In genomic region chr17:28712705-28713415, GRCh38 we compare ENCODE assay signal across 9 cellular contexts. TPM values are rescaled to one million over a fixed set of nuclear protein-coding genes. Genes with fewer than 3 reads are reported as not detected.
DNase-seq lines count a peak whose midpoint lies in the region; ATAC-seq and TF ChIP-seq lines count a peak whose summit lies in the region.
"Had no signal": no experiment of that assay in that cellular context is flagged by ENCODE, and none has a peak within 500 bp of the region (broad histone marks: within the 10 kb centered on the region; RNA-seq: fewer than 3 reads in every experiment).

No MANE protein-coding gene starts in this region.

- H2BK5ac ChIP-seq in H9 (ENCODE audit: insufficient read length, low read length), result no peak overlapping the region

- intact Hi-C loops in activated CD8-positive, alpha-beta T cell treated with anti-CD3 and anti-CD28 coated beads for 36 hours (cut with micrococcal nuclease), result no loop called here

- H4K8ac ChIP-seq in H9 (replicated peaks; ENCODE audit: insufficient read length, low read depth, low read length), result no peak overlapping the region

- H3K23me2 ChIP-seq in H9 (ENCODE audit: insufficient read length, low read depth, low read length, poor library complexity, severe bottlenecking), result peaks cover 21% of the 10 kb centered on the region

- no peaks in the 10 kb centered on the region for H3K27me3 ChIP-seq in H9 (ENCODE audit: insufficient read depth, low read length)
- H3K27me3 ChIP-seq: tibial artery had no signal

- peak overlapping the region; percentile 89 to 96 for H3K4me3 Mint-ChIP-seq in H9
- peak overlapping the region; percentile 89 for H3K4me3 Mint-ChIP-seq in activated CD8-positive, alpha-beta T cell treated with anti-CD3 and anti-CD28 coated beads for 36 hours
- H3K4me3 Mint-ChIP-seq in naive B cell, result peak overlapping the region; percentile 77 to 95 (median 93)

- CTCF ChIA-PET in activated CD8-positive, alpha-beta T cell treated with anti-CD3 and anti-CD28 coated beads for 36 hours (lab: Charles Lee), result interaction anchor here (0.7 to 3.4 kb wide), 2 partner anchors 9 to 14 kb away, joined by 3 to 20 read pairs; partner anchors contain the start of genes NEK8 and TLCD1

- no peak overlapping the region for H3K9ac ChIP-seq in H9 (ENCODE audit: extremely low read depth, insufficient read length, low read length)

- WGBS in H9 (ENCODE audit: extremely low coverage, insufficient read length, low lambda C conversion rate), result no CpG with 5 or more reads among the region's 7 CpGs

- no peak overlapping the region for H3K23ac ChIP-seq in H9 (ENCODE audit: insufficient read length, low read depth, low read length)

- POLR2A ChIA-PET in activated CD8-positive, alpha-beta T cell treated with anti-CD3 and anti-CD28 coated beads for 36 hours (lab: Charles Lee), result interaction anchor here (1.5 to 7.7 kb wide), 5 partner anchors 8 to 67 kb away, joined by 7 to 65 read pairs (median 11); partner anchors contain the start of genes BLTP2, NEK8, RPL23A and SDF2

- H3K14ac ChIP-seq in H9 (ENCODE audit: insufficient read depth, low read length), result no peak overlapping the region

- peak overlapping the region; percentile 44 for H3K4me2 ChIP-seq in H9 (ENCODE audit: insufficient read depth, insufficient read length, low read length)

- no peak overlapping the region for H2BK15ac ChIP-seq in H9 (ENCODE audit: low read depth, low read length)

- H2BK120ac ChIP-seq in H9 (ENCODE audit: low read depth, low read length, poor library complexity, severe bottlenecking), result no peak overlapping the region

- peaks cover 23 to 43% (median 29%) of the 10 kb centered on the region in 3 experiments; a peak in 6 of 7 replicates for H3K36me3 Mint-ChIP-seq in H9 (ENCODE audit: insufficient read depth in 1 of 3, low read depth in 3 of 3)
- H3K36me3 Mint-ChIP-seq in activated CD8-positive, alpha-beta T cell treated with anti-CD3 and anti-CD28 coated beads for 36 hours (ENCODE audit: low read depth), result peaks cover 2% of the 10 kb centered on the region
- H3K36me3 Mint-ChIP-seq in naive B cell, result no peaks in the 10 kb centered on the region

- no peak overlapping the region for H3T11ph ChIP-seq in H9 (ENCODE audit: low read length)

- H3K79me2 ChIP-seq in H9 (ENCODE audit: insufficient read depth, low read length), result peaks cover 10% of the 10 kb centered on the region; the same call in 1 of the 2 replicates

- H4K20me1 ChIP-seq in H9 (ENCODE audit: control insufficient read depth, insufficient read depth, insufficient read length), result no peaks in the 10 kb centered on the region

- DNase-seq in H9 (no peak), naive B cell (no peak), T-helper 9 cell (no peak), midbrain (lab: John Stamatoyannopoulos, UW) (no peak), SHP77 (lab: John Stamatoyannopoulos, UW) (no peak)
- DNase-seq in activated CD8-positive, alpha-beta T cell treated with anti-CD3 and anti-CD28 coated beads for 36 hours, result no peak
- DNase-seq: NCI-H69 had no signal

- peaks cover 4% of the 10 kb centered on the region for H3K79me1 ChIP-seq in H9 (ENCODE audit: insufficient read depth, low read depth, low read length, poor library complexity, severe bottlenecking)

- H2BK20ac ChIP-seq in H9 (ENCODE audit: low read depth, low read length, poor library complexity, severe bottlenecking), result no peak overlapping the region

- H4K5ac ChIP-seq in H9 (ENCODE audit: insufficient read length, low read depth, low read length), result no peak overlapping the region

- no peak overlapping the region for H2AFZ ChIP-seq in H9 (ENCODE audit: low read length)

- H4K91ac ChIP-seq in H9 (ENCODE audit: insufficient read length, low read depth, low read length), result no peak overlapping the region

- H3K27ac Mint-ChIP-seq in H9, result peak overlapping the region; percentile 87 to 98 (median 89)
- H3K27ac Mint-ChIP-seq in activated CD8-positive, alpha-beta T cell treated with anti-CD3 and anti-CD28 coated beads for 36 hours, result peak overlapping the region; percentile 95
- peak overlapping the region in 5 of 6 donors; percentile 36 to 94 (median 85) for H3K27ac Mint-ChIP-seq in naive B cell

- ATAC-seq in activated CD8-positive, alpha-beta T cell treated with anti-CD3 and anti-CD28 coated beads for 36 hours, result no peak
- no peak for ATAC-seq in naive B cell (ENCODE audit: low read depth in 2 of 2)

- no peaks in the 10 kb centered on the region for H3K27me3 Mint-ChIP-seq in H9 (ENCODE audit: low read depth)
- H3K27me3 Mint-ChIP-seq in activated CD8-positive, alpha-beta T cell treated with anti-CD3 and anti-CD28 coated beads for 36 hours, result peaks cover 9% of the 10 kb centered on the region
- no peaks in the 10 kb centered on the region for H3K27me3 Mint-ChIP-seq in naive B cell

- H3K27ac ChIP-seq in H9 (ENCODE audit: insufficient read length, low read depth, low read length), result peak overlapping the region; percentile 4

- H3K4me1 Mint-ChIP-seq in H9, result peaks cover 19 to 31% of the 10 kb centered on the region in 2 experiments
- H3K4me1 Mint-ChIP-seq in activated CD8-positive, alpha-beta T cell treated with anti-CD3 and anti-CD28 coated beads for 36 hours (ENCODE audit: low read depth), result peaks cover 13% of the 10 kb centered on the region
- peaks cover 22 to 28% (median 25%) of the 10 kb centered on the region in 3 donors for H3K4me1 Mint-ChIP-seq in naive B cell

- H3K18ac ChIP-seq in H9 (ENCODE audit: insufficient read length, low read depth, low read length), result no peak overlapping the region

- peaks cover 3% of the 10 kb centered on the region; the same call in 1 of the 2 replicates for H3K4me1 ChIP-seq in H9 (ENCODE audit: insufficient read depth, low read length)

- no peak overlapping the region for H3K56ac ChIP-seq in H9 (ENCODE audit: insufficient read length, low read depth, low read length)

- H2AK5ac ChIP-seq in H9 (ENCODE audit: insufficient read length, low read length), result no peak overlapping the region

- H3K4ac ChIP-seq in H9 (ENCODE audit: low read depth, low read length), result no peak overlapping the region

- no peak overlapping the region for H2BK12ac ChIP-seq in H9 (ENCODE audit: insufficient read length, low read depth, low read length)

- no peaks in the 10 kb centered on the region for H3K9me3 Mint-ChIP-seq in H9
- H3K9me3 Mint-ChIP-seq in activated CD8-positive, alpha-beta T cell treated with anti-CD3 and anti-CD28 coated beads for 36 hours, result no peaks in the 10 kb centered on the region
- H3K9me3 Mint-ChIP-seq in naive B cell, result no peaks in the 10 kb centered on the region

- no peaks in the 10 kb centered on the region for H3K9me3 ChIP-seq in H9 (ENCODE audit: control insufficient read depth, low read depth, low read length)
- H3K9me3 ChIP-seq: tibial artery had no signal

- no peak for TF ChIP-seq CTCF in H9 (conservative IDR thresholded peaks at IDR 0.05)
- no peak for TF ChIP-seq CTCF in activated CD8-positive, alpha-beta T cell treated with anti-CD3 and anti-CD28 coated beads for 36 hours (IDR thresholded peaks at IDR 0.05)

RNA-seq across cellular contexts. Expression of gene PROCA1, which starts 1.2 kb away (rescaled TPM):
- total RNA-seq in H9 (2021), result 14.2 and 15.0 TPM in 2 replicates
- total RNA-seq in activated CD8-positive, alpha-beta T cell treated with anti-CD3 and anti-CD28 coated beads for 36 hours, result 1 to 10 TPM; 5.0 to 5.1 TPM
- 1 to 10 TPM in 3 of 6 donors, under 1 TPM in 2, not detected in 1; 0.29 to 2.3 (median 1.1) TPM for polyA plus RNA-seq in naive B cell (ENCODE audit: low read depth in 6 of 6)

RNA-seq across cellular contexts. Expression of gene RAB34, which starts 4.8 kb away (rescaled TPM):
- total RNA-seq in H9 (2021), result 189 and 190 TPM in 2 replicates
- 10 to 100 TPM in 1 of 2 experiments, 1 to 10 TPM in 1; 9.8 to 14.4 TPM for total RNA-seq in activated CD8-positive, alpha-beta T cell treated with anti-CD3 and anti-CD28 coated beads for 36 hours
- 10 to 100 TPM; 11.6 to 22.6 (median 18.2) TPM for polyA plus RNA-seq in naive B cell (ENCODE audit: low read depth in 6 of 6)

RNA-seq across cellular contexts. Expression of gene RPL23A, which starts 6.9 kb away (rescaled TPM):
- 2,008 and 2,053 TPM in 2 replicates for total RNA-seq in H9 (2021)
- total RNA-seq in activated CD8-positive, alpha-beta T cell treated with anti-CD3 and anti-CD28 coated beads for 36 hours, result 1,000 to 10,000 TPM; 2,633 to 2,644 TPM
- polyA plus RNA-seq in naive B cell (ENCODE audit: low read depth in 6 of 6), result 1,000 to 10,000 TPM; 5,077 to 6,780 (median 5,627) TPM

RNA-seq across cellular contexts. Expression of gene TLCD1, which starts 13.2 kb away (rescaled TPM):
- 46.4 and 50.7 TPM in 2 replicates for total RNA-seq in H9 (2021)
- total RNA-seq in activated CD8-positive, alpha-beta T cell treated with anti-CD3 and anti-CD28 coated beads for 36 hours, result 1 to 10 TPM; 6.5 to 8.7 TPM
- 1 to 10 TPM in 1 of 6 donors, under 1 TPM in 1, not detected in 4; 0.93 to 1.2 TPM for polyA plus RNA-seq in naive B cell (ENCODE audit: low read depth in 6 of 6)
- total RNA-seq: mononuclear cell had no signal

RNA-seq across cellular contexts. Expression of gene NEK8, which starts 15.7 kb away (rescaled TPM):
- total RNA-seq in H9 (2021), result 16.6 and 18.8 TPM in 2 replicates
- total RNA-seq in activated CD8-positive, alpha-beta T cell treated with anti-CD3 and anti-CD28 coated beads for 36 hours, result 1 to 10 TPM; 3.6 to 3.9 TPM
- 10 to 100 TPM; 14.5 to 26.1 (median 19.6) TPM for polyA plus RNA-seq in naive B cell (ENCODE audit: low read depth in 6 of 6)

Comparison
In these comparisons a context has a peak if more than half of its experiments do, and no peak if none do; other contexts are left out.
1. RNA of gene RAB34, which starts 4.8 kb away (total RNA-seq): 189 to 190 TPM in H9; 9.8 to 14.4 TPM in activated CD8-positive, alpha-beta T cell treated with anti-CD3 and anti-CD28 coated beads for 36 hours; every median in the first group is over 10 times any median in the second.
2. Peak in every context shown above with its lines, with median percentiles within 50 percentile points of each other: H3K27ac Mint-ChIP-seq and H3K4me3 Mint-ChIP-seq.